1 cellular context compared by ENCODE assay signal in genomic region chr5:139739612-139739974, GRCh38.
TF ChIP-seq lines count a peak whose summit lies in the region.

No MANE protein-coding gene starts in this region.

TF ChIP-seq in GM23338, 12 proteins besides CTCF, POLR2A, EP300 and RAD21 (continued from another document):
- TF ChIP-seq, protein P1, sequence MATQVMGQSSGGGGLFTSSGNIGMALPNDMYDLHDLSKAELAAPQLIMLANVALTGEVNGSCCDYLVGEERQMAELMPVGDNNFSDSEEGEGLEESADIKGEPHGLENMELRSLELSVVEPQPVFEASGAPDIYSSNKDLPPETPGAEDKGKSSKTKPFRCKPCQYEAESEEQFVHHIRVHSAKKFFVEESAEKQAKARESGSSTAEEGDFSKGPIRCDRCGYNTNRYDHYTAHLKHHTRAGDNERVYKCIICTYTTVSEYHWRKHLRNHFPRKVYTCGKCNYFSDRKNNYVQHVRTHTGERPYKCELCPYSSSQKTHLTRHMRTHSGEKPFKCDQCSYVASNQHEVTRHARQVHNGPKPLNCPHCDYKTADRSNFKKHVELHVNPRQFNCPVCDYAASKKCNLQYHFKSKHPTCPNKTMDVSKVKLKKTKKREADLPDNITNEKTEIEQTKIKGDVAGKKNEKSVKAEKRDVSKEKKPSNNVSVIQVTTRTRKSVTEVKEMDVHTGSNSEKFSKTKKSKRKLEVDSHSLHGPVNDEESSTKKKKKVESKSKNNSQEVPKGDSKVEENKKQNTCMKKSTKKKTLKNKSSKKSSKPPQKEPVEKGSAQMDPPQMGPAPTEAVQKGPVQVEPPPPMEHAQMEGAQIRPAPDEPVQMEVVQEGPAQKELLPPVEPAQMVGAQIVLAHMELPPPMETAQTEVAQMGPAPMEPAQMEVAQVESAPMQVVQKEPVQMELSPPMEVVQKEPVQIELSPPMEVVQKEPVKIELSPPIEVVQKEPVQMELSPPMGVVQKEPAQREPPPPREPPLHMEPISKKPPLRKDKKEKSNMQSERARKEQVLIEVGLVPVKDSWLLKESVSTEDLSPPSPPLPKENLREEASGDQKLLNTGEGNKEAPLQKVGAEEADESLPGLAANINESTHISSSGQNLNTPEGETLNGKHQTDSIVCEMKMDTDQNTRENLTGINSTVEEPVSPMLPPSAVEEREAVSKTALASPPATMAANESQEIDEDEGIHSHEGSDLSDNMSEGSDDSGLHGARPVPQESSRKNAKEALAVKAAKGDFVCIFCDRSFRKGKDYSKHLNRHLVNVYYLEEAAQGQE (IDR thresholded peaks at IDR 0.05; ENCODE audit: unreplicated experiment): no peak
- TF ChIP-seq, protein P2, sequence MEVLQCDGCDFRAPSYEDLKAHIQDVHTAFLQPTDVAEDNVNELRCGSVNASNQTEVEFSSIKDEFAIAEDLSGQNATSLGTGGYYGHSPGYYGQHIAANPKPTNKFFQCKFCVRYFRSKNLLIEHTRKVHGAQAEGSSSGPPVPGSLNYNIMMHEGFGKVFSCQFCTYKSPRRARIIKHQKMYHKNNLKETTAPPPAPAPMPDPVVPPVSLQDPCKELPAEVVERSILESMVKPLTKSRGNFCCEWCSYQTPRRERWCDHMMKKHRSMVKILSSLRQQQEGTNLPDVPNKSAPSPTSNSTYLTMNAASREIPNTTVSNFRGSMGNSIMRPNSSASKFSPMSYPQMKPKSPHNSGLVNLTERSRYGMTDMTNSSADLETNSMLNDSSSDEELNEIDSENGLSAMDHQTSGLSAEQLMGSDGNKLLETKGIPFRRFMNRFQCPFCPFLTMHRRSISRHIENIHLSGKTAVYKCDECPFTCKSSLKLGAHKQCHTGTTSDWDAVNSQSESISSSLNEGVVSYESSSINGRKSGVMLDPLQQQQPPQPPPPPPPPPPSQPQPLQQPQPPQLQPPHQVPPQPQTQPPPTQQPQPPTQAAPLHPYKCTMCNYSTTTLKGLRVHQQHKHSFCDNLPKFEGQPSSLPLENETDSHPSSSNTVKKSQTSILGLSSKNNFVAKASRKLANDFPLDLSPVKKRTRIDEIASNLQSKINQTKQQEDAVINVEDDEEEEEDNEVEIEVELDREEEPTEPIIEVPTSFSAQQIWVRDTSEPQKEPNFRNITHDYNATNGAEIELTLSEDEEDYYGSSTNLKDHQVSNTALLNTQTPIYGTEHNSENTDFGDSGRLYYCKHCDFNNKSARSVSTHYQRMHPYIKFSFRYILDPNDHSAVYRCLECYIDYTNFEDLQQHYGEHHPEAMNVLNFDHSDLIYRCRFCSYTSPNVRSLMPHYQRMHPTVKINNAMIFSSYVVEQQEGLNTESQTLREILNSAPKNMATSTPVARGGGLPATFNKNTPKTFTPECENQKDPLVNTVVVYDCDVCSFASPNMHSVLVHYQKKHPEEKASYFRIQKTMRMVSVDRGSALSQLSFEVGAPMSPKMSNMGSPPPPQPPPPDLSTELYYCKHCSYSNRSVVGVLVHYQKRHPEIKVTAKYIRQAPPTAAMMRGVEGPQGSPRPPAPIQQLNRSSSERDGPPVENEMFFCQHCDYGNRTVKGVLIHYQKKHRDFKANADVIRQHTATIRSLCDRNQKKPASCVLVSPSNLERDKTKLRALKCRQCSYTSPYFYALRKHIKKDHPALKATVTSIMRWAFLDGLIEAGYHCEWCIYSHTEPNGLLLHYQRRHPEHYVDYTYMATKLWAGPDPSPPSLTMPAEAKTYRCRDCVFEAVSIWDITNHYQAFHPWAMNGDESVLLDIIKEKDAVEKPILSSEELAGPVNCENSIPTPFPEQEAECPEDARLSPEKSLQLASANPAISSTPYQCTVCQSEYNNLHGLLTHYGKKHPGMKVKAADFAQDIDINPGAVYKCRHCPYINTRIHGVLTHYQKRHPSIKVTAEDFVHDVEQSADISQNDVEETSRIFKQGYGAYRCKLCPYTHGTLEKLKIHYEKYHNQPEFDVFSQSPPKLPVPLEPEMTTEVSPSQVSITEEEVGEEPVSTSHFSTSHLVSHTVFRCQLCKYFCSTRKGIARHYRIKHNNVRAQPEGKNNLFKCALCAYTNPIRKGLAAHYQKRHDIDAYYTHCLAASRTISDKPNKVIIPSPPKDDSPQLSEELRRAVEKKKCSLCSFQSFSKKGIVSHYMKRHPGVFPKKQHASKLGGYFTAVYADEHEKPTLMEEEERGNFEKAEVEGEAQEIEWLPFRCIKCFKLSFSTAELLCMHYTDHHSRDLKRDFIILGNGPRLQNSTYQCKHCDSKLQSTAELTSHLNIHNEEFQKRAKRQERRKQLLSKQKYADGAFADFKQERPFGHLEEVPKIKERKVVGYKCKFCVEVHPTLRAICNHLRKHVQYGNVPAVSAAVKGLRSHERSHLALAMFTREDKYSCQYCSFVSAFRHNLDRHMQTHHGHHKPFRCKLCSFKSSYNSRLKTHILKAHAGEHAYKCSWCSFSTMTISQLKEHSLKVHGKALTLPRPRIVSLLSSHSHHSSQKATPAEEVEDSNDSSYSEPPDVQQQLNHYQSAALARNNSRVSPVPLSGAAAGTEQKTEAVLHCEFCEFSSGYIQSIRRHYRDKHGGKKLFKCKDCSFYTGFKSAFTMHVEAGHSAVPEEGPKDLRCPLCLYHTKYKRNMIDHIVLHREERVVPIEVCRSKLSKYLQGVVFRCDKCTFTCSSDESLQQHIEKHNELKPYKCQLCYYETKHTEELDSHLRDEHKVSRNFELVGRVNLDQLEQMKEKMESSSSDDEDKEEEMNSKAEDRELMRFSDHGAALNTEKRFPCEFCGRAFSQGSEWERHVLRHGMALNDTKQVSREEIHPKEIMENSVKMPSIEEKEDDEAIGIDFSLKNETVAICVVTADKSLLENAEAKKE (CRISPR knock-in tag; IDR thresholded peaks at IDR 0.05): no peak
- TF ChIP-seq ZNF331 (CRISPR knock-in tag; IDR thresholded peaks at IDR 0.05; ENCODE audit: low read depth) (no peak), ZNF114 (CRISPR knock-in tag; IDR thresholded peaks at IDR 0.05) (no peak), CREB1 (CRISPR knock-in tag; IDR thresholded peaks at IDR 0.05; ENCODE audit: low read depth) (no peak), STAT1 (IDR thresholded peaks at IDR 0.05; ENCODE audit: unreplicated experiment) (no peak), JUNB (IDR thresholded peaks at IDR 0.05; ENCODE audit: unreplicated experiment) (no peak)
